8 cellular contexts compared by ENCODE assay signal in genomic region chr16:21952793-21953540, GRCh38. TPM values are rescaled to one million over a fixed set of nuclear protein-coding genes. Genes with fewer than 3 reads are reported as not detected.
DNase-seq lines count a peak whose midpoint lies in the region; ATAC-seq, FAIRE-seq and TF ChIP-seq lines count a peak whose summit lies in the region.

Gene UQCRC2, plus strand, starts transcription at chr16:21953361. Its CDS starts 63 bp downstream, at chr16:21953424.

- H2AK5ac ChIP-seq in H1 (ENCODE audit: low read depth, low read length) (no peak within 1 kb of the TSS), mesenchymal stem cell (ENCODE audit: low read length, severe bottlenecking) (no peak within 1 kb of the TSS)

- H3K79me2 ChIP-seq in H1 (ENCODE audit: control insufficient read depth in 1 of 2, insufficient read depth in 2 of 2, low read length in 2 of 2), result peaks cover 9 to 45% of the 10 kb centered on the region in 2 experiments

- TF ChIP-seq CTCF in Caco-2 (IDR thresholded peaks at IDR 0.05; ENCODE audit: insufficient read depth in 1 of 2, low read depth in 1 of 2, low read length in 1 of 2, severe bottlenecking in 1 of 2, unreplicated experiment in 1 of 2) (no peak), H1 (IDR thresholded peaks at IDR 0.05; ENCODE audit: control extremely low read depth in 1 of 3, insufficient read depth in 1 of 3, low read depth in 1 of 3, low read length in 3 of 3) (no peak)

- POLR2A ChIA-PET in Caco-2 (lab: Charles Lee), result interaction anchor here (0.5 to 1.0 kb wide), 4 partner anchors 35 to 254 kb away, joined by 3 to 4 read pairs (median 4); partner anchors contain the start of gene EEF2K
- POLR2A ChIA-PET in H1 (lab: Charles Lee; ENCODE audit: partially characterized antibody), result interaction anchor here (0.6 to 2.5 kb wide), 9 partner anchors 9 to 210 kb away, joined by 3 to 26 read pairs (median 5); no protein-coding TSS in a partner anchor

- peaks cover 56% of the 10 kb centered on the region for H3K36me3 Mint-ChIP-seq in Caco-2 (ENCODE audit: insufficient read depth, unreplicated experiment)

- H3K4me2 ChIP-seq in H1 (ENCODE audit: insufficient read depth in 1 of 2, low read depth in 2 of 2, low read length in 2 of 2) (peak within 1 kb of the TSS; percentile 91 to 93), mesenchymal stem cell (ENCODE audit: low read length, poor library complexity, severe bottlenecking) (peak within 1 kb of the TSS; percentile 89)

- H3K23ac ChIP-seq in H1 (ENCODE audit: insufficient read length) (no peak within 1 kb of the TSS), mesenchymal stem cell (ENCODE audit: low read length in 2 of 2) (no peak within 1 kb of the TSS)

- H4K5ac ChIP-seq in H1 (ENCODE audit: insufficient read length, low read depth, low read length), result peak within 1 kb of the TSS; percentile 82

- H3K27me3 Mint-ChIP-seq in Caco-2 (ENCODE audit: insufficient read depth, unreplicated experiment), result no peaks in the 10 kb centered on the region

- H3K27ac Mint-ChIP-seq in Caco-2 (ENCODE audit: unreplicated experiment), result peak within 1 kb of the TSS; percentile 100

- peaks cover 4% of the 10 kb centered on the region for H3K79me1 ChIP-seq in H1 (ENCODE audit: low read depth, low read length)
- peaks cover 17% of the 10 kb centered on the region for H3K79me1 ChIP-seq in mesenchymal stem cell (replicated peaks; ENCODE audit: low read length, poor library complexity, severe bottlenecking)

- H3K9ac ChIP-seq in H1 (replicated peaks in 1 of 4; ENCODE audit: extremely low read depth in 1 of 4, low read depth in 3 of 4, low read length in 3 of 4) (peak within 1 kb of the TSS; percentile 82 to 99 (median 98)), mesenchymal stem cell (ENCODE audit: low read length) (peak within 1 kb of the TSS; percentile 98)

- H3K9me3 ChIP-seq in Caco-2, result no peaks in the 10 kb centered on the region
- H3K9me3 ChIP-seq in H1 (ENCODE audit: insufficient read depth in 2 of 2, low read depth in 1 of 2, low read length in 1 of 2), result no peaks in the 10 kb centered on the region
- H3K9me3 ChIP-seq in mesenchymal stem cell (ENCODE audit: control insufficient read depth, low read length), result no peaks in the 10 kb centered on the region

- H3K18ac ChIP-seq in H1 (ENCODE audit: extremely low read depth, low read length) (no peak within 1 kb of the TSS; the same call in 1 of the 2 replicates), mesenchymal stem cell (ENCODE audit: low read depth in 1 of 2, low read length in 2 of 2) (peak within 1 kb of the TSS; percentile 81 to 86)

- H3K56ac ChIP-seq in H1 (replicated peaks; ENCODE audit: insufficient read length, low read depth, low read length), result peak within 1 kb of the TSS; percentile 83

- H4K91ac ChIP-seq in H1 (replicated peaks; ENCODE audit: insufficient read length, low read length) (peak within 1 kb of the TSS; percentile 58), mesenchymal stem cell (ENCODE audit: low read length) (peak within 1 kb of the TSS; percentile 69)

- H3K4me1 ChIP-seq in Caco-2, result 0 out of 2 replicates have a peak, but pooled peaks cover 3% of the 10 kb centered on the region
- H3K4me1 ChIP-seq in H1 (replicated peaks in 1 of 4; ENCODE audit: control insufficient read depth in 3 of 4, insufficient read depth in 4 of 4, low read length in 3 of 4), result peaks cover 0 to 4% (median 1%) of the 10 kb centered on the region in 4 experiments; a peak in 3 of 7 replicates
- H3K4me1 ChIP-seq in mesenchymal stem cell (ENCODE audit: control insufficient read depth, insufficient read depth, low read depth, low read length), result peaks cover 3% of the 10 kb centered on the region

- no peaks in the 10 kb centered on the region for H3K9me3 Mint-ChIP-seq in Caco-2 (ENCODE audit: unreplicated experiment)

- peaks cover 2 to 8% of the 10 kb centered on the region in 2 experiments for H4K20me1 ChIP-seq in H1 (replicated peaks in 1 of 2; ENCODE audit: control insufficient read depth in 1 of 2, insufficient read depth in 2 of 2, low read length in 2 of 2)

- H3K36me3 ChIP-seq in Caco-2 (ENCODE audit: control insufficient read depth, insufficient read depth, low read length) (no peaks in the 10 kb centered on the region), H1 (ENCODE audit: control insufficient read depth in 2 of 4, insufficient read depth in 4 of 4, low read length in 3 of 4) (peaks cover 5 to 19% (median 8%) of the 10 kb centered on the region in 4 experiments; a peak in 7 of 8 replicates), mesenchymal stem cell (ENCODE audit: control insufficient read depth in 1 of 2, insufficient read depth in 2 of 2, low read depth in 1 of 2, low read length in 2 of 2) (peaks cover 17 to 18% of the 10 kb centered on the region in 2 experiments)

- BruUV-seq in Caco-2 (replicated peaks; lab: Mats Ljungman, UMichigan), result no TSS peak

- H3K4me3 Mint-ChIP-seq in Caco-2 (ENCODE audit: unreplicated experiment), result peak within 1 kb of the TSS; percentile 99

- H2BK120ac ChIP-seq in H1 (replicated peaks; ENCODE audit: low read depth, low read length) (peak within 1 kb of the TSS; percentile 73), mesenchymal stem cell (ENCODE audit: low read depth, low read length) (peak within 1 kb of the TSS; percentile 11)

- intact Hi-C loops in Caco-2 (cut with micrococcal nuclease; ENCODE audit: unreplicated experiment), result no loop called here

- H2AFZ ChIP-seq in H1 (ENCODE audit: low read length) (peak within 1 kb of the TSS; percentile 99), mesenchymal stem cell (ENCODE audit: low read depth, low read length) (peak within 1 kb of the TSS; percentile 62)

- CTCF ChIA-PET in Caco-2 (lab: Charles Lee) (interaction anchor here (1.0 kb wide), 1 partner anchor 236 kb away, joined by 5 read pairs; no protein-coding TSS in a partner anchor), H1 (lab: Charles Lee; ENCODE audit: partially characterized antibody) (interaction anchor here (0.9 to 1.5 kb wide), 3 partner anchors 47 to 235 kb away, joined by 3 to 4 read pairs (median 3); no protein-coding TSS in a partner anchor)

- peak; percentile 87 for ATAC-seq in GM21381 (IDR thresholded peaks at IDR 0.05; ENCODE audit: unreplicated experiment)

- H2BK12ac ChIP-seq in H1 (ENCODE audit: low read depth, low read length) (peak within 1 kb of the TSS; percentile 89; the same call in 1 of the 2 replicates), mesenchymal stem cell (ENCODE audit: low read length in 2 of 2) (no peak within 1 kb of the TSS)

- H3K27me3 ChIP-seq in Caco-2 (replicated peaks; ENCODE audit: control insufficient read depth, insufficient read depth, low read length), result no peaks in the 10 kb centered on the region
- H3K27me3 ChIP-seq in H1 (replicated peaks in 1 of 4; ENCODE audit: control insufficient read depth in 3 of 4, extremely low read depth in 1 of 4, insufficient read depth in 3 of 4, low read length in 3 of 4), result no peaks in the 10 kb centered on the region
- no peaks in the 10 kb centered on the region for H3K27me3 ChIP-seq in mesenchymal stem cell (ENCODE audit: control insufficient read depth in 1 of 2, insufficient read depth in 1 of 2, low read length in 2 of 2)

- DNase-seq in Caco-2, result peak; percentile 90 to 92
- peak; percentile 90 for DNase-seq in HTR-8/SVneo (ENCODE audit: insufficient read length, low spot score)
- peak; percentile 97 for DNase-seq in NOMO-1 treated with DMSO at 0.1 percent for 48 hours (lab: John Stamatoyannopoulos, UW; ENCODE audit: unreplicated experiment)
- DNase-seq in activated CD8-positive, alpha-beta memory T cell treated with anti-CD3 and anti-CD28 coated beads for 4 hours (ENCODE audit: low read depth in 2 of 2), result peak; percentile 66 to 75
- DNase-seq in H1 (ENCODE audit: low read depth in 1 of 2, low spot score in 2 of 2), result peak; percentile 64 to 85
- DNase-seq in mesenchymal stem cell, result peak; percentile 97
- peak; percentile 74 for DNase-seq in stimulated activated CD8-positive, alpha-beta memory T cell treated with anti-CD3 and anti-CD28 coated beads, Interleukin-12 subunit alpha, Interleukin-12 subunit beta, amount 100 ng/mL, for 24 hours (ENCODE audit: extremely low read depth)

- H3K27ac ChIP-seq in H1 (ENCODE audit: low read depth, low read length), result peak within 1 kb of the TSS; percentile 99
- peak within 1 kb of the TSS; percentile 89 for H3K27ac ChIP-seq in mesenchymal stem cell (ENCODE audit: low read length, poor library complexity, severe bottlenecking)

- H3K14ac ChIP-seq in H1 (ENCODE audit: insufficient read length) (no peak within 1 kb of the TSS), mesenchymal stem cell (ENCODE audit: low read length in 2 of 2) (peak within 1 kb of the TSS in 1 of 2 experiments; percentile 80)

- H3K4me3 ChIP-seq in Caco-2 (ENCODE audit: low read depth, low read length), result peak within 1 kb of the TSS; percentile 81
- H3K4me3 ChIP-seq in H1 (ENCODE audit: extremely low read depth in 1 of 4, insufficient read depth in 2 of 4, low read depth in 3 of 4, low read length in 4 of 4), result peak within 1 kb of the TSS; percentile 92 to 97 (median 94)
- peak within 1 kb of the TSS; percentile 88 to 98 for H3K4me3 ChIP-seq in mesenchymal stem cell (ENCODE audit: insufficient read depth in 1 of 2, low read depth in 1 of 2, low read length in 2 of 2)

- H3K23me2 ChIP-seq in H1 (ENCODE audit: low read depth, low read length), result peaks cover 12% of the 10 kb centered on the region

- H4K8ac ChIP-seq in H1 (ENCODE audit: extremely low read depth, insufficient read depth, low read length) (peak within 1 kb of the TSS; percentile 96), mesenchymal stem cell (ENCODE audit: low read length) (peak within 1 kb of the TSS; percentile 95)

- peaks cover 6% of the 10 kb centered on the region for H3K4me1 Mint-ChIP-seq in Caco-2 (ENCODE audit: low read depth, unreplicated experiment)

- H2BK5ac ChIP-seq in H1 (ENCODE audit: low read depth, low read length) (peak within 1 kb of the TSS; percentile 94), mesenchymal stem cell (ENCODE audit: low read depth, low read length, poor library complexity, severe bottlenecking) (peak within 1 kb of the TSS; percentile 91)

- FAIRE-seq in HTR-8/SVneo (lab: Jason Lieb, UNC) (no peak), H1 (lab: Jason Lieb, UNC) (no peak)

- TF ChIP-seq POLR2A in H1 (IDR thresholded peaks at IDR 0.05; ENCODE audit: control extremely low read depth in 1 of 2, low read depth in 2 of 2, low read length in 2 of 2), result peak; percentile 67 to 83

- H2BK20ac ChIP-seq in H1 (ENCODE audit: low read length), result 0 out of 2 replicates have a peak within 1 kb of the TSS, but pooled peaks have one; percentile 80

- no peak for TF ChIP-seq RAD21 in H1 (IDR thresholded peaks at IDR 0.05 in 1 of 2, conservative IDR thresholded peaks at IDR 0.05 in 1 of 2; ENCODE audit: low read depth in 2 of 2, low read length in 2 of 2)

- H2BK15ac ChIP-seq in H1 (ENCODE audit: low read length) (0 out of 2 replicates have a peak within 1 kb of the TSS, but pooled peaks have one; percentile 32), mesenchymal stem cell (ENCODE audit: low read depth, poor library complexity, severe bottlenecking) (peak within 1 kb of the TSS; percentile 93)

- TF ChIP-seq EP300 in H1 (IDR thresholded peaks at IDR 0.05; ENCODE audit: borderline replicate concordance in 1 of 2, low read depth in 2 of 2, low read length in 2 of 2), result peak in 1 of 2 experiments; percentile 99; a peak in 2 of 3 replicates

- 1% methylated on average over 41 of the region's 41 CpGs; no CpG with 5 or more reads in 1 of the 2 experiments for WGBS in H1 (ENCODE audit: extremely low coverage in 1 of 2, insufficient coverage in 1 of 2, insufficient read length in 1 of 2, insufficient replicate concordance in 2 of 2, low coverage in 1 of 2, low lambda C conversion rate in 2 of 2, missing lambda C conversion rate in 1 of 2), 2 experiments
- under 1% methylated on average over 41 of the region's 41 CpGs for WGBS in mesenchymal stem cell

- peak within 1 kb of the TSS; percentile 87 for H3K4ac ChIP-seq in H1 (replicated peaks; ENCODE audit: insufficient read length, low read depth, low read length)
- peak within 1 kb of the TSS; percentile 40 to 43 for H3K4ac ChIP-seq in mesenchymal stem cell (ENCODE audit: low read depth in 1 of 2, low read length in 2 of 2)

RNA-seq across cellular contexts. Expression of gene UQCRC2, which starts in this region (rescaled TPM):
- total RNA-seq in Caco-2 (2022), result 225 and 260 TPM in 2 replicates
- total RNA-seq in H1 (2021; fragmentation: NEBNext Ultra II Directional; extraction: Animal tissue kit (Norgen Biotek cat#: 25700)), result 182 TPM in 2 replicates
- polyA plus RNA-seq in H1 (2011; rRNA removed), result 63.3 and 94.4 TPM in 2 replicates
- polyA plus RNA-seq in H1 (2011; cell fraction: cytosol; rRNA removed), result 170 TPM
- 73.2 TPM for polyA plus RNA-seq in H1 (2011; cell fraction: nucleus; rRNA removed)
- 154 to 256 TPM (median 181 TPM) in 4 replicates for polyA plus RNA-seq in H1 (2012, experiment 1 of 2)
- 11.5 TPM for polyA plus RNA-seq in H1 (2012, experiment 2 of 2)
- polyA plus RNA-seq in H1 (2013, experiment 1 of 2), result 107 TPM
- 99.1 TPM for polyA plus RNA-seq in H1 (2013, experiment 2 of 2)
- 276 and 283 TPM in 2 replicates for polyA minus RNA-seq in H1 (2011; rRNA and poly(A)+ RNA removed)
- 87.7 TPM for polyA minus RNA-seq in H1 (2011; cell fraction: cytosol; rRNA and poly(A)+ RNA removed)
- polyA minus RNA-seq in H1 (2011; cell fraction: nucleus; rRNA and poly(A)+ RNA removed), result 104 TPM
- 104 TPM for polyA plus RNA-seq in mesenchymal stem cell (2013, experiment 1 of 2)
- polyA plus RNA-seq in mesenchymal stem cell (2013, experiment 2 of 2), result 103 TPM

Comparison
In these comparisons a context has a peak if more than half of its experiments do, and no peak if none do; other contexts are left out.
1. Peak in every context shown above with its lines: DNase-seq, ATAC-seq, H3K4me3 ChIP-seq and H3K27ac ChIP-seq.